Comparison of ENCODE assay signal across 1 cellular context in genomic region chr2:20108655-20109396, GRCh38.
TF ChIP-seq lines count a peak whose summit lies in the region.

No MANE protein-coding gene starts in this region.

TF ChIP-seq in HepG2, 621 proteins besides CTCF, POLR2A, EP300 and RAD21 (continued from another document):
- peak; percentile 21; the same call in 1 of the 2 replicates for TF ChIP-seq PHF20 (CRISPR knock-in tag; IDR thresholded peaks at IDR 0.05)
- peak; percentile 68; the same call in 1 of the 2 replicates for TF ChIP-seq PPARG (CRISPR knock-in tag; conservative IDR thresholded peaks at IDR 0.05)
- TF ChIP-seq ZNF704 (CRISPR knock-in tag; IDR thresholded peaks at IDR 0.05; ENCODE audit: borderline replicate concordance): no peak
- TF ChIP-seq SNAPC4 (CRISPR knock-in tag; IDR thresholded peaks at IDR 0.05): peak; percentile 58; the same call in 1 of the 2 replicates
- TF ChIP-seq ISL2 (CRISPR knock-in tag; IDR thresholded peaks at IDR 0.05): peak; percentile 39; the same call in 1 of the 2 replicates
- peak; percentile 19; the same call in 1 of the 2 replicates for TF ChIP-seq MEF2D (CRISPR knock-in tag; IDR thresholded peaks at IDR 0.05)
- TF ChIP-seq SAP130 (CRISPR knock-in tag; IDR thresholded peaks at IDR 0.05; ENCODE audit: low read depth): peak; percentile 66
- TF ChIP-seq SSRP1 (CRISPR knock-in tag; IDR thresholded peaks at IDR 0.05): 0 out of 2 replicates have a peak, but pooled peaks have one; percentile 22
- TF ChIP-seq ZNF879 (CRISPR knock-in tag; IDR thresholded peaks at IDR 0.05): no peak
- no peak for TF ChIP-seq THRA (CRISPR knock-in tag; IDR thresholded peaks at IDR 0.05; ENCODE audit: borderline replicate concordance)
- 0 out of 2 replicates have a peak, but pooled peaks have one; percentile 18 for TF ChIP-seq ELF3 (CRISPR knock-in tag; IDR thresholded peaks at IDR 0.05)
- no peak for TF ChIP-seq ZNF350 (CRISPR knock-in tag; IDR thresholded peaks at IDR 0.05; ENCODE audit: borderline replicate concordance, low read depth)
- no peak for TF ChIP-seq RNF219 (CRISPR knock-in tag; IDR thresholded peaks at IDR 0.05)
- peak; percentile 42; the same call in 1 of the 2 replicates for TF ChIP-seq ZNF292 (CRISPR knock-in tag; IDR thresholded peaks at IDR 0.05; ENCODE audit: borderline replicate concordance, low read depth)
- TF ChIP-seq FOSL1 (CRISPR knock-in tag; IDR thresholded peaks at IDR 0.05; ENCODE audit: borderline replicate concordance): peak; percentile 59
- no peak for TF ChIP-seq SRY (CRISPR knock-in tag; IDR thresholded peaks at IDR 0.05)
- TF ChIP-seq HDAC2 (CRISPR knock-in tag; IDR thresholded peaks at IDR 0.05): peak; percentile 52; the same call in 1 of the 2 replicates
- TF ChIP-seq SMC3 (IDR thresholded peaks at IDR 0.05; ENCODE audit: low read length): no peak
- TF ChIP-seq CEBPG (CRISPR knock-in tag; IDR thresholded peaks at IDR 0.05): peak; percentile 87
